In the genomic region with DNA sequence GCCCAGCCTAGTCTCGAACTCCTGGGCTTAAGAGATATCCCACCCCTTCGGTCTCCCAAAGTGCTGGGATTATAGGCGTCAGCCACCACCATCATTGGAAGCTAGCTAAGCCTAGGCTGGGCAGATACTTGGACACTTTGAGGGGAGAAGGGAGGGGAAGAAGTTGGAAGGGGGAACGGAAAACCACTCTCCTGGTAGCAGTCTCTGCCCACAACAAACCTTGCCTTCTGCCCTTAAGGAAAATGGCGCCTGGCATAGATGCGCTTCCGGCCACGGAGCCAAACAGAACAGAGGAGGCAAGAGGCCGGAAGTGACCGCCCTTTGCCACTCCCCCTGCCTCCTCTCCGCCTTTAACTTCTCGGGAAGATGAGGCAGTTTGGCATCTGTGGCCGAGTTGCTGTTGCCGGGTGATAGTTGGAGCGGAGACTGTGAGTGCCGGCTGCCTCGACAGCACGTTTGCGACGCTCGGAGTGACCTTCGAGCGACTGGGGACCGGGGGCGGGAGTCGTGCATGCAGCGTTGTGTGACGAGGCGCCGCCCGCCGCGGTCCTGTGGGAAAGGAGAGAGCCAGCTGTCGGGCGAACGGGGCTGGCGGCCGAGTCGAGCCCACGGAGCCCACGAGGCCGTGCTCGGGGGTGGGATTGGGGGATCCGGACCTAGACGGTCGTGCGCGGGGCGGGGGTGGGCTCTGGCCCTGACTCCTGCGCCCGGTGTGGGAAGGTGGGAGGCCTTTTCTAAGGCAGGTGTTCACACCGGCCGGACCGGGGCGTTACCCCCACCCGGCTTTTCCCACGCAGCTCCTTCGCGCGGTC, we compare ENCODE assay signal across 8 cellular contexts. TPM values are rescaled to one million over a fixed set of nuclear protein-coding genes. Genes with fewer than 3 reads are reported as not detected.
DNase-seq lines count a peak whose midpoint lies in the region; ATAC-seq and TF ChIP-seq lines count a peak whose summit lies in the region.

Gene MFN1, plus strand, starts transcription at position 327 of the 812 bp plus-strand sequence. CDS start 1,143 bp downstream, outside the sequence.

- H3K4me1 ChIP-seq in prostate gland (replicated peaks) (no peaks in the 10 kb centered on the region), urinary bladder (ENCODE audit: insufficient read depth) (peaks cover 1% of the 10 kb centered on the region)

- intact Hi-C loops in left ventricle myocardium superior (cut with micrococcal nuclease), result no loop called here
- intact Hi-C loops in prostate gland (cut with DNase I), result no loop called here

- ATAC-seq in GM18498 (IDR thresholded peaks at IDR 0.05; ENCODE audit: unreplicated experiment), result peak; percentile 93
- ATAC-seq in HG02938 (IDR thresholded peaks at IDR 0.05; ENCODE audit: unreplicated experiment), result peak; percentile 90
- ATAC-seq in left ventricle myocardium superior, result peak; percentile 99

- DNase-seq in NCI-H187 (lab: John Stamatoyannopoulos, UW), result peak; percentile 82 to 84
- DNase-seq in T-helper 2 cell, result peak; percentile 67 to 96 (median 83)
- DNase-seq in left ventricle myocardium superior, result peak; percentile 96
- DNase-seq in prostate gland (ENCODE audit: low spot score), result peak; percentile 95

- H3K27ac ChIP-seq in angular gyrus (ENCODE audit: low read depth, low read length), result peak within 1 kb of the TSS; percentile 74
- peak within 1 kb of the TSS; percentile 86 to 87 for H3K27ac ChIP-seq in prostate gland
- peak within 1 kb of the TSS; percentile 42 for H3K27ac ChIP-seq in urinary bladder (ENCODE audit: low read depth)

- WGBS in prostate gland, result under 1% methylated on average over 60 of the region's 60 CpGs
- under 1% methylated on average over 60 of the region's 60 CpGs for WGBS in urinary bladder

- H3K36me3 ChIP-seq in prostate gland, result no peaks in the 10 kb centered on the region
- peaks cover 5% of the 10 kb centered on the region for H3K36me3 ChIP-seq in urinary bladder (ENCODE audit: insufficient read depth)

- H3K4me3 ChIP-seq in prostate gland (peak within 1 kb of the TSS; percentile 82), urinary bladder (ENCODE audit: low read depth, low read length) (peak within 1 kb of the TSS; percentile 90)

- no peaks in the 10 kb centered on the region for H3K27me3 ChIP-seq in prostate gland (replicated peaks; ENCODE audit: insufficient read depth)

- no peak for TF ChIP-seq CTCF in prostate gland (IDR thresholded peaks at IDR 0.05)

- H3K9me3 ChIP-seq in prostate gland, result no peaks in the 10 kb centered on the region

- peak; percentile 78 for TF ChIP-seq POLR2A in prostate gland (IDR thresholded peaks at IDR 0.05)

RNA-seq across cellular contexts. Expression of gene MFN1, which starts in this region (rescaled TPM):
- total RNA-seq in left ventricle myocardium superior (65.1 TPM), prostate gland (10 to 100 TPM; 37.3 to 44.3 TPM), urinary bladder (107 TPM)
- 18.5 TPM for polyA plus RNA-seq in urinary bladder

Comparison
In these comparisons a context has a peak if more than half of its experiments do, and no peak if none do; other contexts are left out.
1. Peak in every context shown above with its lines: DNase-seq, ATAC-seq, H3K4me3 ChIP-seq and H3K27ac ChIP-seq.